In the genomic region with DNA sequence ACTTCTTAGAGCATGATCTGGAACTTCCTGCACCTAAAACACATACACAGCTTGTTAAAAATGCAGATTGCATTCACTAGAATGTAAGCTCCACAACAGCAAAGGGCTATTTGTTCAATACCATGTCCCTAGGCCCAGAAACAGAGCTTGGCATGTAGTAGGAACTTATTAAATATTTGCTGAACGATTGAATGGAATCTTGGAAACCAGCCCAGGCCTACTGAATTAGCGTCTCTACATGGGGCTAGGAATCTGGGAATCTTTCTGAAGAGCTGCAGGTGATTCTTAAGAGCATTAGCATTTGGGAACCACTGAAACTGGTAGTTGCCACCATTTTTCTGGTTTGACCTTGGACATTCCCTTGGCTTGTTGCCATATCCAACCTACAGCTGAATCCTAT, we compare ENCODE assay signal across 1 cellular context.
TF ChIP-seq lines count a peak whose summit lies in the region.

No MANE protein-coding gene starts in this region.

TF ChIP-seq in H1, 55 proteins besides CTCF, POLR2A, EP300 and RAD21:
- no peak for TF ChIP-seq KDM1A (IDR thresholded peaks at IDR 0.05; ENCODE audit: borderline replicate concordance, low read length)
